12 cellular contexts compared by ENCODE assay signal in the genomic region with DNA sequence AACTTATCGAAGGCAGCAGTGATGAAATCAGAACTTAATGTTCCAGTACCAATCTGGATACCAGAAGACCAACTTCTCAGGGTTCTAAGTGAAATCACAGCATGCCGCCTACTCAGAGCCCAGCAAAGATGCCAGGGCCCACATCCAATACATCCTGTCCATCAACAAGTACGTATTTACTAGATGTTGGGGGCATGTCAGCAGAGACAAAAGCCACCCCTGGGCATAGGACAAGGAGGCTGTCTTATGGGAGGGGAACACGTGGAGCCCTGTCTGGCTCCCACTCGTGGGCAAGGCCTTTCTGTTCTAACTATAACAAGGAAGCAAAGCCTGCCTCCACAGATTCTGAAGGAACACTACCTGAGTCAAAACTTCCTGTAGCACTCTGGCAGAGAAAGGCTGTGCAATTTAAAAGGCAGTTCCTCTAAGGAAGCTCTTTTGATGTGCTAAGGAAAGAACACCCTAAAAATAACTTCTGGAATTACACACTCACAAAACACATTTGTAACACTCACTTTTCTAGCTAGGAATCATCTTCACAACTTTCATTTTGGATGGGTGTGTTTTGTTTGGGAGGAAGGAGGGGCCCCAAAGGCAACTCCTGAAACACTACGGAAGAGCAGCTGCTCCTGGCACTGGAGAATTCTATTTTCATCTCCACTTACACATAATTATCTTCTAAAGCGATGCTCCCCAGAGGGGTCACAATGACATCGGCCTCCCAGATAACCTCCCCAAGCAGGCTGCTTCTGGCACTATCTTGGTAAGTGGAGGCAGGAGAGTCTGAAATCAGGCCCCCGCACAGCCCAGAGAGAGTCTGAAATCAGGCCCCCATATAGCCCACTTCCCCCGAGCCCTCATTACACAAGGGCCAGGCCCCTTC. TPM values are rescaled to one million over a fixed set of nuclear protein-coding genes. Genes with fewer than 3 reads are reported as not detected.
DNase-seq lines count a peak whose midpoint lies in the region; ATAC-seq and TF ChIP-seq lines count a peak whose summit lies in the region.
"Had no signal": no experiment of that assay in that cellular context is flagged by ENCODE, and none has a peak within 500 bp of the region (broad histone marks: within the 10 kb centered on the region; RNA-seq: fewer than 3 reads in every experiment).

No MANE protein-coding gene starts in this region.

- H3K4me1 ChIP-seq in colonic mucosa (peaks cover 18% of the 10 kb centered on the region), muscle layer of duodenum (ENCODE audit: control insufficient read depth in 1 of 2, insufficient read depth in 2 of 2, low read length in 2 of 2) (peaks cover 25 to 26% of the 10 kb centered on the region in 2 donors), vagina (peaks cover 29% of the 10 kb centered on the region)

- no peak for TF ChIP-seq CTCF in colonic mucosa (IDR thresholded peaks at IDR 0.05)
- TF ChIP-seq CTCF in vagina (IDR thresholded peaks at IDR 0.05) = no peak

- no peak overlapping the region for H3K4me3 ChIP-seq in colonic mucosa
- H3K4me3 ChIP-seq in muscle layer of duodenum (ENCODE audit: low read depth in 1 of 2, low read length in 2 of 2) = no peak overlapping the region
- no peak overlapping the region for H3K4me3 ChIP-seq in vagina

- H3K27me3 ChIP-seq in colonic mucosa = no peaks in the 10 kb centered on the region
- H3K27me3 ChIP-seq in muscle layer of duodenum (ENCODE audit: low read depth, low read length) = no peaks in the 10 kb centered on the region
- H3K27me3 ChIP-seq in vagina = no peaks in the 10 kb centered on the region

- H3K9ac ChIP-seq in colonic mucosa (ENCODE audit: low read depth in 2 of 2, low read length in 2 of 2) = peak overlapping the region in 1 of 2 donors; percentile 22

- ATAC-seq in HG03439 (IDR thresholded peaks at IDR 0.05; ENCODE audit: unreplicated experiment) = no peak
- no peak for ATAC-seq in GM19324 (IDR thresholded peaks at IDR 0.05; ENCODE audit: low FRiP score, unreplicated experiment)

- H3K27ac Mint-ChIP-seq in activated naive CD4-positive, alpha-beta T cell treated with anti-CD3 and anti-CD28 coated beads, Interleukin-2, amount 10 ng/mL, durations not matched to agents 7 days and 5 days = peak overlapping the region; percentile 11

- CTCF ChIA-PET in activated naive CD4-positive, alpha-beta T cell treated with anti-CD3 and anti-CD28 coated beads, Interleukin-2, amount 10 ng/mL, durations not matched to agents 7 days and 5 days (lab: Charles Lee) = interaction anchor here (1.9 kb wide), 1 partner anchor 14 kb away, joined by 5 read pairs; a partner anchor contains a TSS

- peaks cover 82% of the 10 kb centered on the region for H3K4me1 Mint-ChIP-seq in activated naive CD4-positive, alpha-beta T cell treated with anti-CD3 and anti-CD28 coated beads, Interleukin-2, amount 10 ng/mL, durations not matched to agents 7 days and 5 days

- no peaks in the 10 kb centered on the region for H3K9me3 Mint-ChIP-seq in activated naive CD4-positive, alpha-beta T cell treated with anti-CD3 and anti-CD28 coated beads, Interleukin-2, amount 10 ng/mL, durations not matched to agents 7 days and 5 days
- H3K9me3 Mint-ChIP-seq: neural crest cell had no signal

- H3K36me3 ChIP-seq in colonic mucosa (no peaks in the 10 kb centered on the region), muscle layer of duodenum (ENCODE audit: control insufficient read depth in 1 of 2, insufficient read depth in 2 of 2, low read length in 2 of 2) (no peaks in the 10 kb centered on the region), vagina (no peaks in the 10 kb centered on the region)

- H3K4me3 Mint-ChIP-seq in activated naive CD4-positive, alpha-beta T cell treated with anti-CD3 and anti-CD28 coated beads, Interleukin-2, amount 10 ng/mL, durations not matched to agents 7 days and 5 days = no peak overlapping the region
- H3K4me3 Mint-ChIP-seq: neural crest cell had no signal

- peak overlapping the region; percentile 55 for H3K27ac ChIP-seq in colonic mucosa
- peak overlapping the region; percentile 18 for H3K27ac ChIP-seq in muscle layer of duodenum (ENCODE audit: low read length)
- H3K27ac ChIP-seq in vagina = peak overlapping the region; percentile 62

- no peak for TF ChIP-seq POLR2A in vagina (IDR thresholded peaks at IDR 0.05)

- peaks cover 1% of the 10 kb centered on the region for H3K36me3 Mint-ChIP-seq in activated naive CD4-positive, alpha-beta T cell treated with anti-CD3 and anti-CD28 coated beads, Interleukin-2, amount 10 ng/mL, durations not matched to agents 7 days and 5 days

- H3K9me3 ChIP-seq in colonic mucosa (no peaks in the 10 kb centered on the region), muscle layer of duodenum (ENCODE audit: control insufficient read depth in 1 of 2, low read length in 2 of 2) (no peaks in the 10 kb centered on the region), vagina (no peaks in the 10 kb centered on the region)

- no peaks in the 10 kb centered on the region for H3K27me3 Mint-ChIP-seq in activated naive CD4-positive, alpha-beta T cell treated with anti-CD3 and anti-CD28 coated beads, Interleukin-2, amount 10 ng/mL, durations not matched to agents 7 days and 5 days

- intact Hi-C loops in colonic mucosa (cut with DNase I) (no loop called here), vagina (cut with DNase I) (no loop called here)

- no peak for DNase-seq in activated naive CD4-positive, alpha-beta T cell treated with anti-CD3 and anti-CD28 coated beads, Interleukin-2, amount 10 ng/mL, durations not matched to agents 7 days and 5 days
- DNase-seq in activated naive CD4-positive, alpha-beta T cell treated with anti-CD3 and anti-CD28 coated beads, Interleukin-2, amount 50 U/mL, for 16 hours = no peak
- DNase-seq in colonic mucosa (no peak), vagina (ENCODE audit: extremely low spot score in 2 of 2) (no peak), mucosa of gallbladder (ENCODE audit: low spot score) (no peak)
- DNase-seq: activated CD4-positive, alpha-beta T cell treated with anti-CD3 and anti-CD28 coated beads for 48 hours; NCI-H526; stimulated activated naive CD4-positive, alpha-beta T cell had no signal

RNA-seq across cellular contexts. Expression of a gene that starts 14.2 kb away (rescaled TPM):
- total RNA-seq in colonic mucosa = 10 to 100 TPM; 47.2 to 73.7 TPM
- total RNA-seq in vagina = 9.6 TPM
- total RNA-seq in mucosa of gallbladder = 62.4 TPM
